In the genomic region with DNA sequence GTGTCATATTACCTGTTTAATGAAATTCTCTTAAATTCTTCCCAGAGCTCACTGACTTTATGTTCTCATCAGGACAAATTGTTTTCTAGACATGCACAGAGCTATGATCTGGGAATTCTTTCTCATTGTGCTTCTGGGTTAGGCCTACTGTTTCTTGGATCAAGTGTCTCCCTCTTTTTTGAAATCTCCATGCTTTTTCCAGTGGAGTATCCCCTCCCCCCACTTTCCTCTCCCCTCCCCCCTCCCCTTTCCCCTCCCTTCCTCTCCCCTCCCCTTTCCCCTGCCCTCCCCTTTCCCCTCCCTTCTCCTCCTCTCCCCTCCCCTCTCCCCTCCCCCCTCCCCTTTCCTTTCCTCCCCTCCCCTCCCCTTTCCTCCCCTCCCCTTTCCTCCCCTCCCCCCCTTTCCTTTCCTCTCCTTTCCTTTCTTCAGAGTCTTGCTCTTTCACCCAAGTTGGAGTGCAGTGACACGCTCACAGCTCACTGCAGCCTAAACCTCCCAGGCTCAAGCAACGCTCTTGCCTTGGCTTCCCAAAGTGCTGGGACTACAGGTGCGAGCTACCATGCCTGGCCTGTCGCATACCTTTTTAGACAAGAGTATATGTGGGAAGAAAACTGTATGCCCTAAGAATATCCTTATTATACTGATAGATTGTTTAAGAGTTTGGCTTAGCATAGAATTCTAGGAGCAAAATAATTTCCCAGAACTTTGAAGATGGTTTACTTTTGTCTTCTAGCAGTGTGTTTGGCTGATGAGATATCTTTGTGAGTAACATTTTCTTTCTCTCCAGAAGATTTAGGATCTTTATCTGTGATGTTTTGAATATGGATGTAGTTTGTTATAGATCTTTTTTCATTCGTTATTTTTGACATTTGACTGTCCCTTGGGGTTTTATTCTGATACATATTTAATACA, we compare ENCODE assay signal across 11 cellular contexts. TPM values are rescaled to one million over a fixed set of nuclear protein-coding genes. Genes with fewer than 3 reads are reported as not detected.
A peak's percentile ranks its signal among the peaks of the same experiment; 100 is the strongest.
DNase-seq lines count a peak whose midpoint lies in the region; ATAC-seq and TF ChIP-seq lines count a peak whose summit lies in the region.
"Had no signal": no experiment of that assay in that cellular context is flagged by ENCODE, and none has a peak within 500 bp of the region (broad histone marks: within the 10 kb centered on the region; RNA-seq: fewer than 3 reads in every experiment).

No MANE protein-coding gene starts in this region.

- no peak for TF ChIP-seq POLR2A in upper lobe of left lung (IDR thresholded peaks at IDR 0.05)

- CTCF ChIA-PET in activated CD4-positive, alpha-beta memory T cell treated with anti-CD3 and anti-CD28 coated beads, Interleukin-2, amount 10 ng/mL, durations not matched to agents 7 days and 5 days (lab: Charles Lee): interaction anchor here (0.8 to 1.0 kb wide), 3 partner anchors 10 to 118 kb away, joined by 3 to 4 read pairs (median 3); no protein-coding TSS in a partner anchor

- DNase-seq in left ventricle myocardium inferior (no peak), cardiac septum (ENCODE audit: low spot score) (no peak), upper lobe of left lung (no peak), HuH-7.5 (ENCODE audit: low spot score) (no peak)
- no peak for DNase-seq in activated CD4-positive, alpha-beta memory T cell treated with anti-CD3 and anti-CD28 coated beads, Interleukin-2, amount 10 ng/mL, durations not matched to agents 7 days and 5 days
- DNase-seq: DMS53, MM.1S, Peyer's patch had no signal

- peak overlapping the region; percentile 61; the same call in 1 of the 2 replicates for H3K9ac ChIP-seq in iPS-20b (ENCODE audit: low read depth, low read length)

- TF ChIP-seq EP300 in upper lobe of left lung (IDR thresholded peaks at IDR 0.05): no peak

- H3K27ac ChIP-seq in left ventricle myocardium inferior (replicated peaks) (peak overlapping the region; percentile 97), iPS-20b (ENCODE audit: low read length) (peak overlapping the region; percentile 35), upper lobe of left lung (peak overlapping the region in 3 of 4 donors; percentile 33 to 93 (median 84))
- H3K27ac ChIP-seq: Peyer's patch had no signal

- H3K36me3 Mint-ChIP-seq in activated CD4-positive, alpha-beta memory T cell treated with anti-CD3 and anti-CD28 coated beads, Interleukin-2, amount 10 ng/mL, durations not matched to agents 7 days and 5 days (ENCODE audit: low read depth): peaks cover 10% of the 10 kb centered on the region

- H3K9me3 Mint-ChIP-seq in activated CD4-positive, alpha-beta memory T cell treated with anti-CD3 and anti-CD28 coated beads, Interleukin-2, amount 10 ng/mL, durations not matched to agents 7 days and 5 days: no peaks in the 10 kb centered on the region

- POLR2A ChIA-PET in activated CD4-positive, alpha-beta memory T cell treated with anti-CD3 and anti-CD28 coated beads, Interleukin-2, amount 10 ng/mL, durations not matched to agents 7 days and 5 days (lab: Charles Lee): interaction anchor here (0.9 to 1.6 kb wide), 7 partner anchors 10 to 154 kb away, joined by 3 to 7 read pairs (median 3); partner anchors contain the start of genes ESYT2 and NCAPG2

- 73 to 74% methylated on average over 5 of the region's 5 CpGs for WGBS in upper lobe of left lung, 2 donors

- H3K4me1 ChIP-seq in left ventricle myocardium inferior (peaks cover 73% of the 10 kb centered on the region), iPS-20b (ENCODE audit: insufficient read depth, low read length) (peaks cover 37% of the 10 kb centered on the region), upper lobe of left lung (peaks cover 12 to 28% (median 20%) of the 10 kb centered on the region in 4 donors)

- TF ChIP-seq CTCF in left ventricle myocardium inferior (IDR thresholded peaks at IDR 0.05; ENCODE audit: borderline replicate concordance) (no peak), upper lobe of left lung (IDR thresholded peaks at IDR 0.05) (no peak)

- no peaks in the 10 kb centered on the region for H3K27me3 ChIP-seq in left ventricle myocardium inferior (ENCODE audit: low read depth)
- H3K27me3 ChIP-seq in iPS-20b (ENCODE audit: insufficient read depth, low read length): no peaks in the 10 kb centered on the region
- no peaks in the 10 kb centered on the region for H3K27me3 ChIP-seq in upper lobe of left lung
- H3K27me3 ChIP-seq: Peyer's patch had no signal

- intact Hi-C loops in left ventricle myocardium inferior (cut with micrococcal nuclease) (no loop called here), cardiac septum (cut with DNase I) (no loop called here)

- H3K9me3 ChIP-seq in left ventricle myocardium inferior (replicated peaks): no peaks in the 10 kb centered on the region
- no peaks in the 10 kb centered on the region for H3K9me3 ChIP-seq in iPS-20b (ENCODE audit: insufficient read depth, low read depth, low read length)
- H3K9me3 ChIP-seq in upper lobe of left lung: no peaks in the 10 kb centered on the region
- H3K9me3 ChIP-seq: Peyer's patch had no signal

- no peaks in the 10 kb centered on the region for H3K27me3 Mint-ChIP-seq in activated CD4-positive, alpha-beta memory T cell treated with anti-CD3 and anti-CD28 coated beads, Interleukin-2, amount 10 ng/mL, durations not matched to agents 7 days and 5 days

- ATAC-seq in upper lobe of left lung (ENCODE audit: low FRiP score in 2 of 2): no peak
- ATAC-seq in GM19324 (IDR thresholded peaks at IDR 0.05; ENCODE audit: low FRiP score, unreplicated experiment): no peak
- ATAC-seq in HG03571 (IDR thresholded peaks at IDR 0.05; ENCODE audit: unreplicated experiment): no peak

- H3K36me3 ChIP-seq in left ventricle myocardium inferior: no peaks in the 10 kb centered on the region
- no peaks in the 10 kb centered on the region for H3K36me3 ChIP-seq in iPS-20b (ENCODE audit: insufficient read depth, low read depth, low read length)
- H3K36me3 ChIP-seq in upper lobe of left lung: no peaks in the 10 kb centered on the region
- H3K36me3 ChIP-seq: Peyer's patch had no signal

- peak overlapping the region; percentile 58 for H3K4me3 Mint-ChIP-seq in activated CD4-positive, alpha-beta memory T cell treated with anti-CD3 and anti-CD28 coated beads, Interleukin-2, amount 10 ng/mL, durations not matched to agents 7 days and 5 days

- H3K4me3 ChIP-seq in left ventricle myocardium inferior: no peak overlapping the region
- H3K4me3 ChIP-seq in iPS-20b (ENCODE audit: low read length): peak overlapping the region; percentile 56
- no peak overlapping the region for H3K4me3 ChIP-seq in upper lobe of left lung
- H3K4me3 ChIP-seq: Peyer's patch had no signal

- H3K4me1 Mint-ChIP-seq in activated CD4-positive, alpha-beta memory T cell treated with anti-CD3 and anti-CD28 coated beads, Interleukin-2, amount 10 ng/mL, durations not matched to agents 7 days and 5 days: peaks cover 53% of the 10 kb centered on the region

- H3K27ac Mint-ChIP-seq in activated CD4-positive, alpha-beta memory T cell treated with anti-CD3 and anti-CD28 coated beads, Interleukin-2, amount 10 ng/mL, durations not matched to agents 7 days and 5 days: peak overlapping the region; percentile 67

RNA-seq across cellular contexts. Expression of gene DYNC2I1, which starts 2.5 kb away (rescaled TPM):
- 31.1 TPM for total RNA-seq in left ventricle myocardium inferior
- 24.8 TPM for total RNA-seq in cardiac septum
- 10 to 100 TPM; 12.2 to 16.1 TPM for total RNA-seq in activated CD4-positive, alpha-beta memory T cell treated with anti-CD3 and anti-CD28 coated beads, Interleukin-2, amount 10 ng/mL, durations not matched to agents 7 days and 5 days
- total RNA-seq in upper lobe of left lung: 10 to 100 TPM; 17.7 to 61.8 (median 27.3) TPM

RNA-seq across cellular contexts. Expression of gene ESYT2, which starts 29.5 kb away (rescaled TPM):
- 41.1 TPM for total RNA-seq in left ventricle myocardium inferior
- total RNA-seq in cardiac septum: 45.6 TPM
- 100 to 1,000 TPM; 128 to 133 TPM for total RNA-seq in activated CD4-positive, alpha-beta memory T cell treated with anti-CD3 and anti-CD28 coated beads, Interleukin-2, amount 10 ng/mL, durations not matched to agents 7 days and 5 days
- total RNA-seq in upper lobe of left lung: 100 to 1,000 TPM in 2 of 6 donors, 10 to 100 TPM in 4; 60.7 to 115 (median 74.7) TPM

Comparison
In these comparisons a context has a peak if more than half of its experiments do, and no peak if none do; other contexts are left out.
1. H3K27ac ChIP-seq: peak in every context shown above with its lines; median percentile 97 in left ventricle myocardium inferior; 84 in upper lobe of left lung; 35 in iPS-20b.